15 cellular contexts compared by ENCODE assay signal in genomic region chr19:15506074-15506565, GRCh38. TPM values are rescaled to one million over a fixed set of nuclear protein-coding genes. Genes with fewer than 3 reads are reported as not detected.
DNase-seq lines count a peak whose midpoint lies in the region; ATAC-seq and TF ChIP-seq lines count a peak whose summit lies in the region.
"Had no signal": no experiment of that assay in that cellular context is flagged by ENCODE, and none has a peak within 500 bp of the region (broad histone marks: within the 10 kb centered on the region; RNA-seq: fewer than 3 reads in every experiment).

No MANE protein-coding gene starts in this region.

- peaks cover 46% of the 10 kb centered on the region for H3K4me1 ChIP-seq in A673 (ENCODE audit: insufficient read depth, low read length, poor library complexity, severe bottlenecking)
- peaks cover 0 to 25% (median 2%) of the 10 kb centered on the region in 4 donors for H3K4me1 ChIP-seq in right lobe of liver

- WGBS in right lobe of liver (ENCODE audit: insufficient coverage, low coverage, low lambda C conversion rate, missing lambda C conversion rate) = 39% methylated on average over 5 of the region's 5 CpGs

- peak overlapping the region; percentile 36 for H3K27ac Mint-ChIP-seq in central memory CD8-positive, alpha-beta T cell (ENCODE audit: low read depth)
- H3K27ac Mint-ChIP-seq: CD4-positive, CD25-positive, alpha-beta regulatory T cell; IgD-negative memory B cell had no signal

- ATAC-seq in central memory CD8-positive, alpha-beta T cell (replicated peaks; ENCODE audit: extremely low read depth, poor library complexity, severe bottlenecking) = no peak
- peak; percentile 85 to 90 (median 86) for ATAC-seq in right lobe of liver
- no peak for ATAC-seq in GM19463 (IDR thresholded peaks at IDR 0.05; ENCODE audit: unreplicated experiment)

- POLR2A ChIA-PET in A673 (lab: Charles Lee; ENCODE audit: low non-redundant PET) = no interaction called here

- peaks cover 18% of the 10 kb centered on the region for H3K27me3 Mint-ChIP-seq in central memory CD8-positive, alpha-beta T cell

- intact Hi-C loops in A673 (cut with micrococcal nuclease; ENCODE audit: unreplicated experiment) = loop anchor here (5.0 kb wide), 2 partner anchors 51 to 89 kb away; partner anchors contain the start of gene AKAP8L
- intact Hi-C loops in right lobe of liver (cut with DNase I) = no loop called here

- H3K27ac ChIP-seq in A673 (ENCODE audit: low read depth, low read length, poor library complexity, severe bottlenecking) = peak overlapping the region; percentile 66
- peak overlapping the region; percentile 67 to 82 (median 81) for H3K27ac ChIP-seq in right lobe of liver
- H3K27ac ChIP-seq: BLaER1 treated with 17β-estradiol and CSF1 and Interleukin-3, amounts not matched to agents 10 nM and 100 nM had no signal

- H3K9me3 ChIP-seq in A673 (ENCODE audit: low read depth, low read length, poor library complexity, severe bottlenecking) (no peaks in the 10 kb centered on the region), right lobe of liver (no peaks in the 10 kb centered on the region)
- H3K9me3 ChIP-seq: BLaER1 treated with 17β-estradiol and CSF1 and Interleukin-3, amounts not matched to agents 10 nM and 100 nM had no signal

- DNase-seq in A673 (ENCODE audit: low spot score) = no peak
- no peak for DNase-seq in central memory CD8-positive, alpha-beta T cell (ENCODE audit: low spot score in 2 of 2)
- DNase-seq in right lobe of liver = peak; percentile 74 to 89 (median 84)
- no peak for DNase-seq in NCI-H446 treated with DMSO at 0.1 percent for 48 hours (lab: John Stamatoyannopoulos, UW)
- DNase-seq: 8988T; ACHN; CD4-positive, CD25-positive, alpha-beta regulatory T cell; DMS 273 treated with DMSO at 0.1 percent for 48 hours; HCEC 1CT had no signal

- H3K27me3 ChIP-seq in A673 (replicated peaks; ENCODE audit: insufficient read depth, low read depth, low read length, poor library complexity) (no peaks in the 10 kb centered on the region), right lobe of liver (no peaks in the 10 kb centered on the region)

- no peak overlapping the region for H3K4me3 Mint-ChIP-seq in central memory CD8-positive, alpha-beta T cell
- H3K4me3 Mint-ChIP-seq: CD4-positive, CD25-positive, alpha-beta regulatory T cell; IgD-negative memory B cell had no signal

- H3K4me3 ChIP-seq in A673 (ENCODE audit: low read depth, low read length, poor library complexity, severe bottlenecking) (no peak overlapping the region), right lobe of liver (peak overlapping the region; percentile 14 to 49 (median 46))
- H3K4me3 ChIP-seq: BLaER1 treated with 17β-estradiol and CSF1 and Interleukin-3, amounts not matched to agents 10 nM and 100 nM had no signal

- TF ChIP-seq CTCF in A673 (conservative IDR thresholded peaks at IDR 0.05; ENCODE audit: low read depth, low read length) = no peak
- TF ChIP-seq CTCF in right lobe of liver (IDR thresholded peaks at IDR 0.05) = no peak

- no peaks in the 10 kb centered on the region for H3K36me3 ChIP-seq in A673 (ENCODE audit: insufficient read depth, low read length, poor library complexity, severe bottlenecking)
- H3K36me3 ChIP-seq in right lobe of liver = no peaks in the 10 kb centered on the region
- H3K36me3 ChIP-seq: BLaER1 treated with 17β-estradiol and CSF1 and Interleukin-3, amounts not matched to agents 10 nM and 100 nM had no signal

- no TSS peak for BruUV-seq in A673 (replicated peaks; lab: Mats Ljungman, UMichigan)

- TF ChIP-seq POLR2A in right lobe of liver (IDR thresholded peaks at IDR 0.05) = peak; percentile 47

- H3K9me3 Mint-ChIP-seq in central memory CD8-positive, alpha-beta T cell = no peaks in the 10 kb centered on the region

- no peaks in the 10 kb centered on the region for H3K36me3 Mint-ChIP-seq in central memory CD8-positive, alpha-beta T cell (ENCODE audit: insufficient read depth)
- H3K36me3 Mint-ChIP-seq: CD4-positive, CD25-positive, alpha-beta regulatory T cell; IgD-negative memory B cell had no signal

- H3K4me1 Mint-ChIP-seq in central memory CD8-positive, alpha-beta T cell = peaks cover 25% of the 10 kb centered on the region

- CTCF ChIA-PET in A673 (lab: Charles Lee) = no interaction called here

RNA-seq across cellular contexts. Expression of gene CYP4F22, which starts 2.2 kb away (rescaled TPM):
- total RNA-seq in A673 (2021) (78.3 and 79.7 TPM in 2 replicates), right lobe of liver (1 to 10 TPM in 5 of 6 experiments, under 1 TPM in 1; 0.95 to 6.0 (median 4.5) TPM)
- total RNA-seq: CD4-positive, CD25-positive, alpha-beta regulatory T cell; HT-29 had no signal

RNA-seq across cellular contexts. Expression of gene PGLYRP2, which starts 26.8 kb away (rescaled TPM):
- total RNA-seq in A673 (2021) = 3.5 and 4.7 TPM in 2 replicates
- 100 to 1,000 TPM in 2 of 6 experiments, 10 to 100 TPM in 4; 45.1 to 135 (median 59.2) TPM for total RNA-seq in right lobe of liver
- total RNA-seq: CD4-positive, CD25-positive, alpha-beta regulatory T cell; H4; HT-29 had no signal

RNA-seq across cellular contexts. Expression of gene RASAL3, which starts 41.8 kb away (rescaled TPM):
- total RNA-seq in A673 (2021) = 1.1 TPM in 2 replicates
- total RNA-seq in right lobe of liver = 1 to 10 TPM in 4 of 6 experiments, under 1 TPM in 2; 0.75 to 1.9 (median 1.1) TPM
- total RNA-seq: Daoy, H4, HT-29 had no signal

RNA-seq across cellular contexts. Expression of gene WIZ, which starts 56.4 kb away (rescaled TPM):
- 72.3 and 73.7 TPM in 2 replicates for total RNA-seq in A673 (2021)
- 10 to 100 TPM; 12.5 to 24.4 (median 14.6) TPM for total RNA-seq in right lobe of liver

Comparison
In these comparisons a context has a peak if more than half of its experiments do, and no peak if none do; other contexts are left out.
1. DNase-seq: peak in right lobe of liver (3 of 3); none in A673 (single experiment), central memory CD8-positive, alpha-beta T cell (0 of 2) and NCI-H446 treated with DMSO at 0.1 percent for 48 hours (single experiment).
2. ATAC-seq: peak in right lobe of liver (4 of 4); none in central memory CD8-positive, alpha-beta T cell (single experiment) and GM19463 (single experiment).
3. RNA of gene CYP4F22, which starts 2.2 kb away (total RNA-seq): 78.3 to 79.7 TPM in A673; 0.95 to 6.0 TPM in right lobe of liver; every median in the first group is over 10 times any median in the second.